In the genomic region with DNA sequence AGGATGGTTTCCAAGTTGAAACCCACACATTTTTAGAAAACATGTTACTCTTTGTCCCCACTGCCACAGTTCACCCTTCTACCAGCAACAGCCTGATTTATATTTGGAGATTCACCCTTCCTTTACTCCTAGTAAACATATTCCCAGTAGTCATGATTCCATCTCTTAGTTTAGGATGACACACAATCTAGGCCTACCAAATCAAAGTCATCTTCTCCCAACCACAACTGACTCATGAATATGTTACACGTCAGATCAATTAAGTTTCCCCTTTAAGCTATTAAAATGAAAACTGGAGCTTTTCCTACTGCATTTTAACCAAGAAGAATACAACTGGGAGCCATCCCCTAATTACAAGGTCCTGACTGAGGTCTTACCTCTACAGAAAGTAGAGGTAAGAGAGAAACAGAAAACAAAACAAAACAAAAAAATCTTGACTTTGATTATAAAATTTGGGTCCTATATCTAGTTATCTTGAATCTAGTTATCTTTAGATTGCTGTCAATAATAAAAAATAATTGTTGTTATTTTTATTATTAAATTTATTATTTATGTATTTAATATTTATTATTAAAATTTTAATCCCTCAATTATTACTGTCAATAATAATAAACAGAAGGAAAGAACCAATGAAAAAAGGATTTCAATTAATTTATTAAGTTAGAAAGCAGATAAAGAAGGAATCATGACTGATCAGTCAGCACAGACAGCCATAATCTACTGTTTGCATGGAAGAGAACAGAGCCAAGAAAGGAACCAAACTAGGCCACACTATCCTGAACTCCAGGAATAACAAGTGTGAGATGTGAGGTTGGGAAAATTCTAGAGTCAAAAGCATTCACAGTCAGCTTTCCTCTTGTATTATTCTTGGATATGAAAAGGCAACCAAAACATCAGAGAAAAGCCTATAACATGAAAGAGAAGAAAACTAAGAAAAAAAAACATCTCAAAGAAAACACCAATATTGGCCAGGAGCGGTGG, we compare ENCODE assay signal across 23 cellular contexts. TPM values are rescaled to one million over a fixed set of nuclear protein-coding genes. Genes with fewer than 3 reads are reported as not detected.
DNase-seq lines count a peak whose midpoint lies in the region; ATAC-seq and TF ChIP-seq lines count a peak whose summit lies in the region.
"Had no signal": no experiment of that assay in that cellular context is flagged by ENCODE, and none has a peak within 500 bp of the region (broad histone marks: within the 10 kb centered on the region; RNA-seq: fewer than 3 reads in every experiment).

No MANE protein-coding gene starts in this region.

- H2AFZ ChIP-seq in neural progenitor cell (replicated peaks), result no peak overlapping the region

- no peak overlapping the region for H3K9ac ChIP-seq in neural progenitor cell

- no peaks in the 10 kb centered on the region for H4K20me1 ChIP-seq in neural progenitor cell (ENCODE audit: low read depth)

- peaks cover 15% of the 10 kb centered on the region for H3K36me3 Mint-ChIP-seq in neural progenitor cell
- H3K36me3 Mint-ChIP-seq in activated CD4-positive, alpha-beta T cell treated with anti-CD3 and anti-CD28 coated beads, Interleukin-2, amount 10 ng/mL, durations not matched to agents 7 days and 5 days (ENCODE audit: low read depth), result peaks cover 25% of the 10 kb centered on the region

- no peaks in the 10 kb centered on the region for H3K27me3 Mint-ChIP-seq in neural progenitor cell (ENCODE audit: insufficient read depth, low read depth)
- no peaks in the 10 kb centered on the region for H3K27me3 Mint-ChIP-seq in activated CD4-positive, alpha-beta T cell treated with anti-CD3 and anti-CD28 coated beads, Interleukin-2, amount 10 ng/mL, durations not matched to agents 7 days and 5 days
- H3K27me3 Mint-ChIP-seq: activated T-cell treated with anti-CD3 and anti-CD28 coated beads, Interleukin-2, amount 50 U/mL, for 24 hours; CD8-positive, alpha-beta memory T cell; progenitor cell of endocrine pancreas had no signal

- no peak overlapping the region for H3K4me3 Mint-ChIP-seq in neural progenitor cell
- H3K4me3 Mint-ChIP-seq in activated CD4-positive, alpha-beta T cell treated with anti-CD3 and anti-CD28 coated beads, Interleukin-2, amount 10 ng/mL, durations not matched to agents 7 days and 5 days, result no peak overlapping the region
- H3K4me3 Mint-ChIP-seq: activated T-cell treated with anti-CD3 and anti-CD28 coated beads, Interleukin-2, amount 50 U/mL, for 24 hours; CD8-positive, alpha-beta memory T cell; natural killer cell had no signal

- no peaks in the 10 kb centered on the region for H3K79me2 ChIP-seq in neural progenitor cell (ENCODE audit: low read depth)

- H3K4me2 ChIP-seq in neural progenitor cell, result no peak overlapping the region
- H3K4me2 ChIP-seq: A549 had no signal

- intact Hi-C loops in right cardiac atrium (cut with DNase I), result loop anchor here in 1 of 4 donors (10.0 kb wide), 1 partner anchor 211 kb away; no protein-coding TSS in a partner anchor
- intact Hi-C loops in left ventricle myocardium inferior (cut with micrococcal nuclease), result no loop called here

- POLR2A ChIA-PET in activated CD4-positive, alpha-beta T cell treated with anti-CD3 and anti-CD28 coated beads, Interleukin-2, amount 10 ng/mL, durations not matched to agents 7 days and 5 days (lab: Charles Lee), result no interaction called here

- H3K27ac Mint-ChIP-seq in neural progenitor cell, result no peak overlapping the region
- no peak overlapping the region for H3K27ac Mint-ChIP-seq in activated CD4-positive, alpha-beta T cell treated with anti-CD3 and anti-CD28 coated beads, Interleukin-2, amount 10 ng/mL, durations not matched to agents 7 days and 5 days
- H3K27ac Mint-ChIP-seq: activated T-cell treated with anti-CD3 and anti-CD28 coated beads, Interleukin-2, amount 50 U/mL, for 24 hours; CD8-positive, alpha-beta memory T cell; natural killer cell; progenitor cell of endocrine pancreas had no signal

- CTCF ChIA-PET in activated CD4-positive, alpha-beta T cell treated with anti-CD3 and anti-CD28 coated beads, Interleukin-2, amount 10 ng/mL, durations not matched to agents 7 days and 5 days (lab: Charles Lee), result no interaction called here

- H3K27me3 ChIP-seq in right cardiac atrium (ENCODE audit: control insufficient read depth, insufficient read depth), result no peaks in the 10 kb centered on the region
- no peaks in the 10 kb centered on the region for H3K27me3 ChIP-seq in left ventricle myocardium inferior (ENCODE audit: low read depth)
- no peaks in the 10 kb centered on the region for H3K27me3 ChIP-seq in neural progenitor cell
- H3K27me3 ChIP-seq: upper lobe of left lung had no signal

- H3K27ac ChIP-seq in right cardiac atrium (ENCODE audit: low read length) (no peak overlapping the region), left ventricle myocardium inferior (replicated peaks) (no peak overlapping the region), neural progenitor cell (no peak overlapping the region)
- H3K27ac ChIP-seq: A549, SK-N-MC, upper lobe of left lung had no signal

- H3K36me3 ChIP-seq in left ventricle myocardium inferior (peaks cover 24% of the 10 kb centered on the region), neural progenitor cell (no peaks in the 10 kb centered on the region)
- H3K36me3 ChIP-seq: upper lobe of left lung had no signal

- WGBS in right cardiac atrium, result 94% methylated on average over 2 of the region's 2 CpGs

- ATAC-seq in right cardiac atrium (peak; percentile 57), HG03378 (IDR thresholded peaks at IDR 0.05; ENCODE audit: unreplicated experiment) (no peak)
- ATAC-seq: A549, HCT116, natural killer cell had no signal

- no peaks in the 10 kb centered on the region for H3K4me1 Mint-ChIP-seq in neural progenitor cell
- no peaks in the 10 kb centered on the region for H3K4me1 Mint-ChIP-seq in activated CD4-positive, alpha-beta T cell treated with anti-CD3 and anti-CD28 coated beads, Interleukin-2, amount 10 ng/mL, durations not matched to agents 7 days and 5 days

- TF ChIP-seq CTCF in left ventricle myocardium inferior (IDR thresholded peaks at IDR 0.05; ENCODE audit: borderline replicate concordance), result no peak
- no peak for TF ChIP-seq CTCF in fibroblast of villous mesenchyme (IDR thresholded peaks at IDR 0.05; ENCODE audit: insufficient read depth, low read depth, low read length)
- TF ChIP-seq CTCF in neural progenitor cell (IDR thresholded peaks at IDR 0.05), result no peak

- H3K4me3 ChIP-seq in right cardiac atrium (ENCODE audit: low read length) (no peak overlapping the region), left ventricle myocardium inferior (no peak overlapping the region), fibroblast of villous mesenchyme (ENCODE audit: low read depth, low read length) (no peak overlapping the region), neural progenitor cell (no peak overlapping the region)
- H3K4me3 ChIP-seq: A549, SK-N-MC, upper lobe of left lung had no signal

- no peaks in the 10 kb centered on the region for H3K4me1 ChIP-seq in right cardiac atrium (ENCODE audit: control insufficient read depth, insufficient read depth, low read length)
- H3K4me1 ChIP-seq in left ventricle myocardium inferior, result peaks cover 8% of the 10 kb centered on the region
- peaks cover 6% of the 10 kb centered on the region for H3K4me1 ChIP-seq in neural progenitor cell
- H3K4me1 ChIP-seq: upper lobe of left lung had no signal

- no peaks in the 10 kb centered on the region for H3K9me3 ChIP-seq in right cardiac atrium (ENCODE audit: control insufficient read depth, low read length)
- H3K9me3 ChIP-seq in left ventricle myocardium inferior (replicated peaks), result peaks cover 6% of the 10 kb centered on the region
- no peaks in the 10 kb centered on the region for H3K9me3 ChIP-seq in neural progenitor cell (ENCODE audit: low read depth)
- H3K9me3 ChIP-seq: upper lobe of left lung had no signal

- no peaks in the 10 kb centered on the region for H3K9me3 Mint-ChIP-seq in neural progenitor cell
- peaks cover 8% of the 10 kb centered on the region for H3K9me3 Mint-ChIP-seq in activated CD4-positive, alpha-beta T cell treated with anti-CD3 and anti-CD28 coated beads, Interleukin-2, amount 10 ng/mL, durations not matched to agents 7 days and 5 days
- H3K9me3 Mint-ChIP-seq: activated T-cell treated with anti-CD3 and anti-CD28 coated beads, Interleukin-2, amount 50 U/mL, for 24 hours had no signal

- DNase-seq in right cardiac atrium, result no peak
- no peak for DNase-seq in left ventricle myocardium inferior
- peak; percentile 51 for DNase-seq in amniotic epithelial cell (ENCODE audit: low read depth)
- peak; percentile 21 for DNase-seq in fibroblast of villous mesenchyme (ENCODE audit: low read depth)
- DNase-seq in neural progenitor cell (ENCODE audit: low spot score), result no peak
- DNase-seq in activated CD4-positive, alpha-beta T cell treated with anti-CD3 and anti-CD28 coated beads, Interleukin-2, amount 10 ng/mL, durations not matched to agents 7 days and 5 days, result no peak
- DNase-seq in RPMI8226, result no peak
- DNase-seq: activated CD4-positive, alpha-beta T cell treated with anti-CD3 and anti-CD28 coated beads, Interleukin-2, amount 50 U/mL, for 1 hour; activated naive CD4-positive, alpha-beta T cell treated with anti-CD3 and anti-CD28 coated beads, Interleukin-2, amount 50 U/mL, for 16 hours; activated T-cell treated with anti-CD3 and anti-CD28 coated beads, Interleukin-2, amount 50 U/mL, for 24 hours; caudate nucleus; CD8-positive, alpha-beta memory T cell; effector CD8-positive, alpha-beta T cell; natural killer cell; NCI-H2029 treated with DMSO at 0.1 percent for 48 hours; NCI-H524; stimulated activated naive CD4-positive, alpha-beta T cell treated with Interleukin-2 at 50 U/mL for 16 hours; upper lobe of left lung had no signal

- H3F3A ChIP-seq in neural progenitor cell (ENCODE audit: low read depth), result no peaks in the 10 kb centered on the region

RNA-seq across cellular contexts. Expression of a gene that starts 12.5 kb away (rescaled TPM):
- 10 to 100 TPM; 12.0 to 19.7 (median 15.6) TPM for total RNA-seq in right cardiac atrium
- 7.6 TPM for polyA plus RNA-seq in right cardiac atrium
- 13.9 TPM for total RNA-seq in left ventricle myocardium inferior
- 13.8 and 15.8 TPM in 2 replicates for total RNA-seq in fibroblast of villous mesenchyme
- total RNA-seq in neural progenitor cell (ENCODE audit: low replicate concordance), result 27.2 and 41.1 TPM in 2 replicates
- 10 to 100 TPM in 1 of 2 experiments, 1 to 10 TPM in 1; 8.8 to 13.9 TPM for total RNA-seq in activated CD4-positive, alpha-beta T cell treated with anti-CD3 and anti-CD28 coated beads, Interleukin-2, amount 10 ng/mL, durations not matched to agents 7 days and 5 days

Comparison
In these comparisons a context has a peak if more than half of its experiments do, and no peak if none do; other contexts are left out.
1. DNase-seq: peak in amniotic epithelial cell (single experiment) and fibroblast of villous mesenchyme (single experiment); none in right cardiac atrium (0 of 3), left ventricle myocardium inferior (single experiment), neural progenitor cell (single experiment), activated CD4-positive, alpha-beta T cell treated with anti-CD3 and anti-CD28 coated beads, Interleukin-2, amount 10 ng/mL, durations not matched to agents 7 days and 5 days (single experiment) and RPMI8226 (single experiment).